1 cellular context compared by ENCODE assay signal in genomic region chr19:1921326-1921725, GRCh38.
A peak's percentile ranks its signal among the peaks of the same experiment; 100 is the strongest.
TF ChIP-seq lines count a peak whose summit lies in the region.

No MANE protein-coding gene starts in this region.

TF ChIP-seq in H1, 55 proteins besides CTCF, POLR2A, EP300 and RAD21:
- TF ChIP-seq CEBPB (IDR thresholded peaks at IDR 0.05; ENCODE audit: low read depth, low read length): no peak
- no peak for TF ChIP-seq TCF12 (IDR thresholded peaks at IDR 0.05; ENCODE audit: low read depth, low read length)
- 0 out of 2 replicates have a peak, but pooled peaks have one; percentile 2 for TF ChIP-seq POLR2AphosphoS5 (IDR thresholded peaks at IDR 0.05; ENCODE audit: low read depth, low read length)
- no peak for TF ChIP-seq BCL11A (IDR thresholded peaks at IDR 0.05; ENCODE audit: low read depth in 2 of 2, low read length in 2 of 2)
- no peak for TF ChIP-seq E2F6 (IDR thresholded peaks at IDR 0.05)
